In the genomic region with DNA sequence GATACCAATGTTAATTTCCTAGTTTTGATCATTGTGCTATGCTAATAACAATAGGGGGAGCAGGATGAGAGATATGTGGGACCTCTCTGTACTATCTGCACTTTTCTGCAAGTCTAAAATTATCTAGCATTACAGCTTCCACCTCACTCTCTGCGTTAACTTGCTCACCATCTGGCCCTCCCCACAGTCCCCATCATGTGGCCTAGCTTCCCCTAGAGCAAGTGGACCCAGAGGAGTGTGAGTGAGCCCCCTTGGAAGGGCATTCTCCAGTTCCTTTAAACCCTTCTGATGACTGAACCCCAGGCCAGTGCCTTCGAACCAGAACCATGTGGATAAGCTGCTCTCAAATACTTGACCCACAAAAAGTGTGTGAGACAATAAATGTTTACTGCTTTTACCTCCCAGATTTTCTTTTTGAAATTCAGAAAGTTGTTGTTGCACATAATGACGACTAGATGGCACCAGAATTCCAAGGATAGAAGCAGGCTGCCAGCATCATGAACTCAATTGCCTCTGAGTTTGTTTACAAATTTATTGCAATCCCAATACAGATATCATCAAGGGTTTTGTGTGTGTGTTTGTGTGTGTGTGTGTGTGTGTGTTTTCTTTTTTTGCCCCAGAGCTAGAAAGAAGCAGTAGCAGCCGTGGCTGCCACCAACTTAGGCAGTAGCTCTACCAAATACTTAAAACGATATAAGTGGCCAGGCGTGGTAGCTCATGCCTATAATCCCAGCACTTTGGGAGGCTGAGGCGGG, we compare ENCODE assay signal across 9 cellular contexts. TPM values are rescaled to one million over a fixed set of nuclear protein-coding genes. Genes with fewer than 3 reads are reported as not detected.
A peak's percentile ranks its signal among the peaks of the same experiment; 100 is the strongest.
DNase-seq lines count a peak whose midpoint lies in the region; ATAC-seq and TF ChIP-seq lines count a peak whose summit lies in the region.
"Had no signal": no experiment of that assay in that cellular context is flagged by ENCODE, and none has a peak within 500 bp of the region (broad histone marks: within the 10 kb centered on the region; RNA-seq: fewer than 3 reads in every experiment).

No MANE protein-coding gene starts in this region.

- H3K9me3 ChIP-seq in right atrium auricular region (peaks cover 0 to 6% of the 10 kb centered on the region in 2 donors), spleen (no peaks in the 10 kb centered on the region)

- ATAC-seq in activated B cell treated with CpG ODN at 0.5 μM for 24 hours (ENCODE audit: low read depth): peak; percentile 47
- ATAC-seq in HG03442 (IDR thresholded peaks at IDR 0.05; ENCODE audit: unreplicated experiment): no peak

- H3K27me3 ChIP-seq in right atrium auricular region (no peaks in the 10 kb centered on the region), spleen (replicated peaks in 1 of 7) (no peaks in the 10 kb centered on the region)

- no peaks in the 10 kb centered on the region for H3K9me3 Mint-ChIP-seq in activated B cell treated with CpG ODN at 0.5 μM for 24 hours
- H3K9me3 Mint-ChIP-seq: stimulated activated naive CD8-positive, alpha-beta T cell treated with anti-CD3 and anti-CD28 coated beads, Interleukin-15, Interleukin-2, amounts not matched to agents 100 ng/mL and 50 ng/mL, for 24 hours had no signal

- no peaks in the 10 kb centered on the region for H3K36me3 Mint-ChIP-seq in activated B cell treated with CpG ODN at 0.5 μM for 24 hours (ENCODE audit: low read depth)

- H3K4me3 Mint-ChIP-seq in activated B cell treated with CpG ODN at 0.5 μM for 24 hours: no peak overlapping the region
- H3K4me3 Mint-ChIP-seq: stimulated activated naive CD8-positive, alpha-beta T cell treated with anti-CD3 and anti-CD28 coated beads, Interleukin-15, Interleukin-2, amounts not matched to agents 100 ng/mL and 50 ng/mL, for 24 hours had no signal

- intact Hi-C loops in activated B cell treated with CpG ODN at 0.5 μM for 24 hours (cut with micrococcal nuclease): loop anchor here (1.0 to 10.0 kb wide), 6 partner anchors 26 to 495 kb away; a partner anchor contains a TSS
- intact Hi-C loops in spleen (cut with DNase I; ENCODE audit: low total_unique reads): loop anchor here (5.0 kb wide), 1 partner anchor 78 kb away; a partner anchor contains a TSS

- DNase-seq in AG04449 (ENCODE audit: low read depth, low spot score): no peak
- peak; percentile 47 for DNase-seq in GM10248 (ENCODE audit: extremely low spot score)
- DNase-seq in NCI-H2081 treated with DMSO at 0.1 percent for 48 hours (lab: John Stamatoyannopoulos, UW): peak; percentile 5
- no peak for DNase-seq in activated B cell treated with CpG ODN at 0.5 μM for 24 hours
- DNase-seq in right atrium auricular region (ENCODE audit: low spot score): no peak
- no peak for DNase-seq in spleen
- no peak for DNase-seq in activated CD8-positive, alpha-beta memory T cell treated with anti-CD3 and anti-CD28 coated beads, Interleukin-2, amount 50 U/mL, for 48 hours

- H3K27ac Mint-ChIP-seq in activated B cell treated with CpG ODN at 0.5 μM for 24 hours: no peak overlapping the region
- H3K27ac Mint-ChIP-seq: stimulated activated naive CD8-positive, alpha-beta T cell treated with anti-CD3 and anti-CD28 coated beads, Interleukin-15, Interleukin-2, amounts not matched to agents 100 ng/mL and 50 ng/mL, for 24 hours had no signal

- CTCF ChIA-PET in AG04449 (lab: Yijun Ruan, JAX): interaction anchor here (0.7 to 3.9 kb wide), 45 partner anchors 9 to 1004 kb away, joined by 3 to 44 read pairs (median 5); a partner anchor contains a TSS
- CTCF ChIA-PET in GM10248 (lab: Yijun Ruan, JAX): interaction anchor here (0.6 to 3.9 kb wide), 31 partner anchors 9 to 495 kb away, joined by 3 to 24 read pairs (median 4); a partner anchor contains a TSS
- CTCF ChIA-PET in activated B cell treated with CpG ODN at 0.5 μM for 24 hours (lab: Charles Lee): interaction anchor here (0.6 to 3.9 kb wide), 14 partner anchors 10 to 495 kb away, joined by 3 to 29 read pairs (median 3); a partner anchor contains a TSS

- POLR2A ChIA-PET in AG04449 (lab: Yijun Ruan, JAX): no interaction called here
- POLR2A ChIA-PET in GM10248 (lab: Yijun Ruan, JAX): no interaction called here
- POLR2A ChIA-PET in activated B cell treated with CpG ODN at 0.5 μM for 24 hours (lab: Charles Lee): no interaction called here

- WGBS in spleen, 5 donors: 28 to 41% (median 39%) methylated on average over 7 of the region's 7 CpGs

- H3K4me1 ChIP-seq in right atrium auricular region: no peaks in the 10 kb centered on the region
- H3K4me1 ChIP-seq in spleen: peaks cover 12 to 42% (median 26%) of the 10 kb centered on the region in 6 donors

- TF ChIP-seq CTCF in AG04449 (IDR thresholded peaks at IDR 0.05; ENCODE audit: insufficient read depth, low read length, missing control alignments) (peak; percentile 52), GM10248 (IDR thresholded peaks at IDR 0.05; ENCODE audit: control extremely low read depth, extremely low read depth, low read depth, missing control alignments) (peak; percentile 60), activated B cell treated with CpG ODN at 0.5 μM for 24 hours (IDR thresholded peaks at IDR 0.05) (no peak), right atrium auricular region (IDR thresholded peaks at IDR 0.05) (peak; percentile 41 to 71), spleen (IDR thresholded peaks at IDR 0.05 in 8 of 11, conservative IDR thresholded peaks at IDR 0.05 in 3 of 11) (peak; percentile 38 to 83 (median 69))

- H3K4me1 Mint-ChIP-seq in activated B cell treated with CpG ODN at 0.5 μM for 24 hours: peaks cover 33% of the 10 kb centered on the region

- TF ChIP-seq POLR2A in spleen (IDR thresholded peaks at IDR 0.05): no peak

- H3K27me3 Mint-ChIP-seq in activated B cell treated with CpG ODN at 0.5 μM for 24 hours: peaks cover 7% of the 10 kb centered on the region

- H3K36me3 ChIP-seq in right atrium auricular region (no peaks in the 10 kb centered on the region), spleen (no peaks in the 10 kb centered on the region)

- H3K4me3 ChIP-seq in AG04449 (ENCODE audit: low read depth, low read length): no peak overlapping the region
- H3K4me3 ChIP-seq in right atrium auricular region: no peak overlapping the region
- no peak overlapping the region for H3K4me3 ChIP-seq in spleen

- H3K27ac ChIP-seq in right atrium auricular region (no peak overlapping the region), spleen (no peak overlapping the region)

RNA-seq across cellular contexts. Expression of a gene that starts 49.0 kb away (rescaled TPM):
- 23.8 and 25.5 TPM in 2 replicates for total RNA-seq in activated B cell treated with CpG ODN at 0.5 μM for 24 hours
- total RNA-seq in right atrium auricular region: 1 to 10 TPM; 2.4 to 4.1 TPM
- total RNA-seq in spleen: 10 to 100 TPM; 24.5 to 52.5 (median 39.3) TPM
- 10 to 100 TPM; 18.1 to 19.1 (median 18.7) TPM for polyA plus RNA-seq in spleen

RNA-seq across cellular contexts. Expression of a gene that starts 51.5 kb away (rescaled TPM):
- total RNA-seq in activated B cell treated with CpG ODN at 0.5 μM for 24 hours (16.4 and 20.5 TPM in 2 replicates), right atrium auricular region (10 to 100 TPM; 12.3 to 13.6 TPM), spleen (10 to 100 TPM; 14.0 to 25.6 (median 17.9) TPM)
- 10 to 100 TPM in 1 of 3 donors, 1 to 10 TPM in 2; 4.3 to 23.0 (median 8.4) TPM for polyA plus RNA-seq in spleen

Comparison
In these comparisons a context has a peak if more than half of its experiments do, and no peak if none do; other contexts are left out.
1. DNase-seq: peak in GM10248 (single experiment) and NCI-H2081 treated with DMSO at 0.1 percent for 48 hours (single experiment); none in AG04449 (single experiment), activated B cell treated with CpG ODN at 0.5 μM for 24 hours (single experiment), right atrium auricular region (single experiment), spleen (single experiment) and activated CD8-positive, alpha-beta memory T cell treated with anti-CD3 and anti-CD28 coated beads, Interleukin-2, amount 50 U/mL, for 48 hours (single experiment).